In the genomic region with DNA sequence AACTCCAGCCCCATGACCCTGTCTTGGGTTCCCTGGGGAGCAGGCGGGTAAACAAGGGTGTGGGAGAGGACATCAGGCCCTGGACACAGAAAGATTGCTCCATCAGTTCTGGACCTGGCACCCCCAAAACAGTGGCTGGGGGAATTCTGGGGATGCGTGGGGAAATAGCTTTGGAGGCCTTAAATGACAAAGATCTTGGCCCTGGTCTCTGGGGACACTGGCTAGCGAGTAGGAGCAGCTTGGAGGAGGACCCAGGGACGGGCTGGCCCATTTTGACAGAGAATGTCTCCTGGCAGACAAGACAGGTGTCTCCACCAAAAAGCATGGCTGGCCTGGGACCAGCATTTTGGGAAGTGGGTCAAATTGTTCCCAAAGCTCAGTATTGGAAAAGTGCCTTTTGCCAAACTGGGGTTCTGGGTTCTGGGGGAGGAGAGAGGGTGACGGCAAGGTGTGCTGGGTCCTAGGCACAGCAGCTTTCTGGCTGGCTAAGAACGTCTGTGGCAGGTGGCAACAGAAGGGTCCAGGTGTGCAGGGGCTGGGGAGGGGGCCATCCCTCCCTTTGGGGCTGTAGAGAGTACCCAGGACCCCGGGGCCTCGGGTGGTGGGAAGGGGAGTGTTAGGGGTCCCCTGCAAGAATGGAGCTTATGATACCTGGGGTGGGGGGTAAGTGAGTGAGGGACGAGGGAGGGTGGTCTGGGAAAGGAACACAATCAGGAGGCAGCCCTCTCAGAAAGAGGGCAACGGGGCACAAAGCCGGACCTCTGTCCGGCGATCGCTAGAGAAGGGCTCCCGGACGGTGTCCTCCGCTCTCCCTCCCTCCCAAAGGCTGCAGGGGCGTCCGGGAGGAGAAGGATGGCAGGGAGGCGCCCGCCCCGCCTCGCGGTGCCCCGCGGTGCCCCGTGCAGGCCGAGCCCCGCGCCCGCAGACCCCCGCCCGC, we compare ENCODE assay signal across 8 cellular contexts. TPM values are rescaled to one million over a fixed set of nuclear protein-coding genes. Genes with fewer than 3 reads are reported as not detected.
A peak's percentile ranks its signal among the peaks of the same experiment; 100 is the strongest.
DNase-seq lines count a peak whose midpoint lies in the region; ATAC-seq and TF ChIP-seq lines count a peak whose summit lies in the region.

No MANE protein-coding gene starts in this region.

- no peaks in the 10 kb centered on the region for H3K9me3 ChIP-seq in MG63

- H3K36me3 ChIP-seq in MG63, result no peaks in the 10 kb centered on the region

- H3K27me3 ChIP-seq in MG63, result no peaks in the 10 kb centered on the region

- DNase-seq in DMS 273 (lab: John Stamatoyannopoulos, UW; ENCODE audit: unreplicated experiment) (peak; percentile 33), DMS 273 treated with DMSO at 0.1 percent for 48 hours (lab: John Stamatoyannopoulos, UW) (no peak), MG63 (no peak), endothelial cell (ENCODE audit: low spot score) (no peak), occipital lobe (lab: John Stamatoyannopoulos, UW) (peak; percentile 49), NCI-H128 (lab: John Stamatoyannopoulos, UW; ENCODE audit: unreplicated experiment) (no peak), middle frontal gyrus (ENCODE audit: extremely low spot score, low spot score) (no peak)

- H3K27ac Mint-ChIP-seq in endothelial cell (ENCODE audit: unreplicated experiment), result peak overlapping the region; percentile 68

- peaks cover 5% of the 10 kb centered on the region for H3K27me3 Mint-ChIP-seq in endothelial cell (ENCODE audit: unreplicated experiment)

- H3K4me3 ChIP-seq in MG63, result peak overlapping the region; percentile 44

- ATAC-seq in HG03378 (IDR thresholded peaks at IDR 0.05; ENCODE audit: unreplicated experiment), result no peak

- TF ChIP-seq CTCF in endothelial cell (IDR thresholded peaks at IDR 0.05; ENCODE audit: unreplicated experiment), result no peak

- H3K4me1 Mint-ChIP-seq in endothelial cell (ENCODE audit: unreplicated experiment), result peaks cover 41% of the 10 kb centered on the region

- peak overlapping the region; percentile 93 for H3K4me3 Mint-ChIP-seq in endothelial cell (ENCODE audit: unreplicated experiment)

- H3K9me3 Mint-ChIP-seq in endothelial cell (ENCODE audit: unreplicated experiment), result no peaks in the 10 kb centered on the region

- H3K36me3 Mint-ChIP-seq in endothelial cell (ENCODE audit: low read depth, unreplicated experiment), result peaks cover 21% of the 10 kb centered on the region

RNA-seq across cellular contexts. Expression of gene CYRIA, which starts 0.6 kb away (rescaled TPM):
- 0.69 and 1.3 TPM in 2 replicates for total RNA-seq in MG63 (2014; rRNA removed; shearing (Covaris generic); ENCODE audit: low replicate concordance)
- 32.4 TPM for total RNA-seq in endothelial cell (ENCODE audit: unreplicated experiment)
- 230 TPM for total RNA-seq in occipital lobe

Comparison
In these comparisons a context has a peak if more than half of its experiments do, and no peak if none do; other contexts are left out.
1. DNase-seq: peak in DMS 273 (single experiment) and occipital lobe (single experiment); none in DMS 273 treated with DMSO at 0.1 percent for 48 hours (single experiment), MG63 (single experiment), endothelial cell (single experiment), NCI-H128 (single experiment) and middle frontal gyrus (single experiment).
2. RNA of gene CYRIA, which starts 0.6 kb away (total RNA-seq): 230 TPM in occipital lobe (single experiment) and 32.4 TPM in endothelial cell (single experiment); 0.69 to 1.3 TPM in MG63; every median in the first group is over 10 times any median in the second.